ENCODE assay signal across 18 cellular contexts in the genomic region with DNA sequence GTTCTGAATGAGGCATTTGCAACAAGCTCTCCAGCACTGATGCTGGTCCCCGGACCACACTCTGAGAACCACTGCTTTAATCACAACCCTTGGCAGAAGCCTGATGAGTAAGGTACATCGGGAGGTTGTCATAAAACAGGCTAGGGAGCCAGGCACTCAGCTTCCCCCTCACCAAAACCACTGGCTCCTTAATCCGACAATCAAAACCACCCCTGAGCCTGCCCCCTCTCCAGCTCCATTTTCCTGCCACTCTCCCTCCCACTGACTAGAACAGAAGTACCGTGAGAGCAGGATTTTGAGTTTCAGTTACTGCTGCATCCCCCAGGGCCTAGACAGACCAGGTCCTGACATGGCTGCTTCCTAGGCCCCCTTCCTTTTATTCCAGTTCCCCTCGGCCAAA.
"Had no signal": no experiment of that assay in that cellular context is flagged by ENCODE, and none has a peak within 500 bp of the region (broad histone marks: within the 10 kb centered on the region; RNA-seq: fewer than 3 reads in every experiment).

No MANE protein-coding gene starts in this region.

- H3K9me3 Mint-ChIP-seq: naive B cell, T-cell, WTC11 had no signal

- H3K27ac Mint-ChIP-seq: activated naive CD8-positive, alpha-beta T cell; WTC11 had no signal

- H3K36me3 ChIP-seq: ovary had no signal

- ATAC-seq: T-cell, WTC11 had no signal

- H3K36me3 Mint-ChIP-seq: activated naive CD8-positive, alpha-beta T cell had no signal

- DNase-seq: activated gamma-delta T cell treated with Interleukin-2 at 50 U/mL for 16 hours; amniotic stem cell; cerebellar nuclear complex; hypothalamus; mesenchymal stem cell; naive B cell; ovary; stimulated activated CD4-positive, alpha-beta T cell treated with anti-CD3 and anti-CD28 coated beads, Interleukin-2, amount 100 ng/mL, for 48 hours; stimulated activated naive CD4-positive, alpha-beta T cell treated with Interleukin-2 at 50 U/mL for 16 hours; substantia nigra; T-cell; T1000; tibial artery had no signal

- H3K27me3 ChIP-seq: esophagus muscularis mucosa, ovary, tibial artery had no signal

- H3K4me3 ChIP-seq: coronary artery, esophagus muscularis mucosa, ovary, prostate gland, tibial artery had no signal

- H3K27ac ChIP-seq: coronary artery, esophagus muscularis mucosa, ovary, prostate gland, tibial artery had no signal

- H3K4me3 Mint-ChIP-seq: activated naive CD8-positive, alpha-beta T cell; naive B cell; T-cell; WTC11 had no signal

- H3K27me3 Mint-ChIP-seq: activated naive CD8-positive, alpha-beta T cell; naive B cell; T-cell had no signal
